ENCODE assay signal across 21 cellular contexts in the genomic region with DNA sequence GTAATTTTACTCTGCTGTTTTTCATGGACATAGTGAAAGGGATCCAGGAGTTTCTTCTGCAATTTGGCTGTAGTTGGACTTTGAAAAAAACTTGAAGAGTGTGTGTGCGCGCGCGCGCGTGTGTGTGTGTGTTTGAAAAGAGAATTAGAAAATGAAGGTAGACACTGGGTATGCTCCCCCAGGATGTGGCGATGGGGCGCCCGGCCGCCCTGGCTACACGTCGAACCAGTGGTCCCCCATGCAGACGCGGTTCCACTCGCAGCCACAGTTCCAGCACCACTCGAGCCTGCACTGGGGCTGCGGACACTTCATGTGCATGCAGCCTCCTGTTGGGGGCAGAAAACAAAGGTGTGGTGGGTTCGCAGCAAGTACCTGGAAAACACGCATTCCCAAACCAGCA.
"Had no signal": no experiment of that assay in that cellular context is flagged by ENCODE, and none has a peak within 500 bp of the region (broad histone marks: within the 10 kb centered on the region; RNA-seq: fewer than 3 reads in every experiment).

No MANE protein-coding gene starts in this region.

- H3K27me3 ChIP-seq: dorsolateral prefrontal cortex, gastrocnemius medialis, left lung, right atrium auricular region, sigmoid colon, stomach, thyroid gland had no signal

- H3K36me3 ChIP-seq: gastrocnemius medialis, left lung, right atrium auricular region, sigmoid colon, stomach, thyroid gland had no signal

- DNase-seq: dorsolateral prefrontal cortex; effector CD4-positive, alpha-beta T cell; foreskin fibroblast; gastrocnemius medialis; head of caudate nucleus; left cardiac atrium; mesenchymal stem cell; mucosa of descending colon; naive B cell; sigmoid colon; stimulated activated naive B cell treated with anti-CD40 and anti-IgM and Interleukin-4, amounts not matched to agents 10 μg/mL and 1 μg/mL and 100 μg/mL, for 72 hours; stomach; thyroid gland had no signal

- H3K4me1 ChIP-seq: gastrocnemius medialis, left lung, parathyroid adenoma, right atrium auricular region, sigmoid colon, stomach, thyroid gland had no signal

- H3K36me3 Mint-ChIP-seq: mesothelial cell of epicardium; naive B cell; natural killer cell treated with Interleukin-12 subunit alpha and Interleukin-12 subunit beta and Interleukin-15 and Interleukin-18, amount 100 ng/mL, for 72 hours; stimulated activated naive B cell treated with anti-CD40 and anti-IgM and Interleukin-4, amounts not matched to agents 10 μg/mL and 1 μg/mL and 100 μg/mL, for 72 hours; type B pancreatic cell had no signal

- H3K9me3 ChIP-seq: gastrocnemius medialis, left lung, mucosa of descending colon, right atrium auricular region, sigmoid colon, stomach, thyroid gland had no signal

- H3K4me3 ChIP-seq: dorsolateral prefrontal cortex, gastrocnemius medialis, left lung, mucosa of descending colon, right atrium auricular region, sigmoid colon, stomach, thyroid gland had no signal

- H3K27me3 Mint-ChIP-seq: natural killer cell treated with Interleukin-12 subunit alpha and Interleukin-12 subunit beta and Interleukin-15 and Interleukin-18, amount 100 ng/mL, for 72 hours; progenitor cell of endocrine pancreas; type B pancreatic cell had no signal

- ATAC-seq: gastrocnemius medialis; left cardiac atrium; left lung; mucosa of descending colon; stimulated activated naive B cell treated with anti-CD40 and anti-IgM and Interleukin-4, amounts not matched to agents 10 μg/mL and 1 μg/mL and 100 μg/mL, for 72 hours had no signal

- H3K27ac ChIP-seq: gastrocnemius medialis, left lung, parathyroid adenoma, right atrium auricular region, sigmoid colon, stomach, thyroid gland had no signal

- H3K4me3 Mint-ChIP-seq: mesothelial cell of epicardium; naive B cell; natural killer cell treated with Interleukin-12 subunit alpha and Interleukin-12 subunit beta and Interleukin-15 and Interleukin-18, amount 100 ng/mL, for 72 hours; neural crest cell; stimulated activated naive B cell treated with anti-CD40 and anti-IgM and Interleukin-4, amounts not matched to agents 10 μg/mL and 1 μg/mL and 100 μg/mL, for 72 hours; type B pancreatic cell had no signal

- H3K27ac Mint-ChIP-seq: mesothelial cell of epicardium; naive B cell; natural killer cell treated with Interleukin-12 subunit alpha and Interleukin-12 subunit beta and Interleukin-15 and Interleukin-18, amount 100 ng/mL, for 72 hours; progenitor cell of endocrine pancreas; stimulated activated naive B cell treated with anti-CD40 and anti-IgM and Interleukin-4, amounts not matched to agents 10 μg/mL and 1 μg/mL and 100 μg/mL, for 72 hours; type B pancreatic cell had no signal

- H3K9me3 Mint-ChIP-seq: mesothelial cell of epicardium; naive B cell; natural killer cell treated with Interleukin-12 subunit alpha and Interleukin-12 subunit beta and Interleukin-15 and Interleukin-18, amount 100 ng/mL, for 72 hours; stimulated activated naive B cell treated with anti-CD40 and anti-IgM and Interleukin-4, amounts not matched to agents 10 μg/mL and 1 μg/mL and 100 μg/mL, for 72 hours; type B pancreatic cell had no signal

- H3K4me1 Mint-ChIP-seq: mesothelial cell of epicardium; naive B cell; stimulated activated naive B cell treated with anti-CD40 and anti-IgM and Interleukin-4, amounts not matched to agents 10 μg/mL and 1 μg/mL and 100 μg/mL, for 72 hours had no signal
